Comparison of ENCODE assay signal across 9 cellular contexts in genomic region chr3:59935025-59935424, GRCh38.
DNase-seq lines count a peak whose midpoint lies in the region; ATAC-seq and TF ChIP-seq lines count a peak whose summit lies in the region.
"Had no signal": no experiment of that assay in that cellular context is flagged by ENCODE, and none has a peak within 500 bp of the region (broad histone marks: within the 10 kb centered on the region; RNA-seq: fewer than 3 reads in every experiment).

No MANE protein-coding gene starts in this region.

- DNase-seq in GM20000 (ENCODE audit: low spot score) = peak; percentile 48
- DNase-seq in gastrocnemius medialis = no peak
- DNase-seq in CD8-positive, alpha-beta T cell = no peak
- DNase-seq in posterior cingulate gyrus = no peak
- DNase-seq: NCI-H1105 had no signal

- intact Hi-C loops in gastrocnemius medialis (cut with DNase I; ENCODE audit: low total_unique reads) = no loop called here
- intact Hi-C loops in CD8-positive, alpha-beta T cell (cut with DNase I, micrococcal nuclease) = no loop called here
- intact Hi-C loops in posterior cingulate gyrus (cut with DNase I) = no loop called here

- H3K4me1 Mint-ChIP-seq in activated naive CD8-positive, alpha-beta T cell (ENCODE audit: low read depth) = peaks cover 71% of the 10 kb centered on the region
- H3K4me1 Mint-ChIP-seq in CD8-positive, alpha-beta T cell (ENCODE audit: low read depth) = peaks cover 54% of the 10 kb centered on the region

- no peak for TF ChIP-seq CTCF in GM20000 (IDR thresholded peaks at IDR 0.05; ENCODE audit: extremely low read depth, missing control alignments)
- no peak for TF ChIP-seq CTCF in gastrocnemius medialis (IDR thresholded peaks at IDR 0.05 in 4 of 5, conservative IDR thresholded peaks at IDR 0.05 in 1 of 5)
- no peak for TF ChIP-seq CTCF in CD8-positive, alpha-beta T cell (IDR thresholded peaks at IDR 0.05)

- H3K27ac Mint-ChIP-seq in activated naive CD8-positive, alpha-beta T cell = peak overlapping the region; percentile 22
- H3K27ac Mint-ChIP-seq in CD8-positive, alpha-beta T cell = no peak overlapping the region

- H3K4me1 ChIP-seq in gastrocnemius medialis = no peaks in the 10 kb centered on the region
- peaks cover 18% of the 10 kb centered on the region for H3K4me1 ChIP-seq in CD8-positive, alpha-beta T cell (ENCODE audit: insufficient read depth, low read length)
- H3K4me1 ChIP-seq: breast epithelium had no signal

- H3K27ac ChIP-seq in gastrocnemius medialis = no peak overlapping the region
- no peak overlapping the region for H3K27ac ChIP-seq in CD8-positive, alpha-beta T cell (ENCODE audit: low read depth, low read length)
- H3K27ac ChIP-seq: breast epithelium had no signal

- H3K4me3 Mint-ChIP-seq in activated naive CD8-positive, alpha-beta T cell = no peak overlapping the region
- no peak overlapping the region for H3K4me3 Mint-ChIP-seq in CD8-positive, alpha-beta T cell

- H3K9me3 Mint-ChIP-seq in activated naive CD8-positive, alpha-beta T cell (ENCODE audit: low read depth) = no peaks in the 10 kb centered on the region
- H3K9me3 Mint-ChIP-seq in CD8-positive, alpha-beta T cell = no peaks in the 10 kb centered on the region

- no peak for TF ChIP-seq POLR2A in gastrocnemius medialis (IDR thresholded peaks at IDR 0.05)

- CTCF ChIA-PET in CD8-positive, alpha-beta T cell (lab: Charles Lee) = no interaction called here

- H3K27me3 ChIP-seq in gastrocnemius medialis = no peaks in the 10 kb centered on the region
- H3K27me3 ChIP-seq in CD8-positive, alpha-beta T cell (ENCODE audit: insufficient read depth, low read length) = no peaks in the 10 kb centered on the region
- H3K27me3 ChIP-seq: breast epithelium had no signal

- H3K36me3 Mint-ChIP-seq in activated naive CD8-positive, alpha-beta T cell = peaks cover 10% of the 10 kb centered on the region
- peaks cover 4% of the 10 kb centered on the region for H3K36me3 Mint-ChIP-seq in CD8-positive, alpha-beta T cell

- POLR2A ChIA-PET in CD8-positive, alpha-beta T cell (lab: Charles Lee) = no interaction called here

- no peak overlapping the region for H3K4me3 ChIP-seq in gastrocnemius medialis
- H3K4me3 ChIP-seq in CD8-positive, alpha-beta T cell (ENCODE audit: low read depth, low read length) = no peak overlapping the region
- H3K4me3 ChIP-seq: breast epithelium had no signal

- no peaks in the 10 kb centered on the region for H3K27me3 Mint-ChIP-seq in activated naive CD8-positive, alpha-beta T cell
- no peaks in the 10 kb centered on the region for H3K27me3 Mint-ChIP-seq in CD8-positive, alpha-beta T cell (ENCODE audit: low read depth)

- H3K9me3 ChIP-seq in gastrocnemius medialis = no peaks in the 10 kb centered on the region
- no peaks in the 10 kb centered on the region for H3K9me3 ChIP-seq in CD8-positive, alpha-beta T cell (ENCODE audit: low read length)
- H3K9me3 ChIP-seq: breast epithelium had no signal

- H3K36me3 ChIP-seq in gastrocnemius medialis = no peaks in the 10 kb centered on the region
- no peaks in the 10 kb centered on the region for H3K36me3 ChIP-seq in CD8-positive, alpha-beta T cell (ENCODE audit: insufficient read depth, low read length)
- H3K36me3 ChIP-seq: breast epithelium had no signal

- ATAC-seq in GM18867 (IDR thresholded peaks at IDR 0.05; ENCODE audit: unreplicated experiment) (peak; percentile 90), HG03064 (IDR thresholded peaks at IDR 0.05; ENCODE audit: low read depth, unreplicated experiment) (peak; percentile 96), gastrocnemius medialis (no peak)
- ATAC-seq in CD8-positive, alpha-beta T cell = no peak

- in situ Hi-C loops in gastrocnemius medialis (cut with MboI; ENCODE audit: low sequenced_read_pairs in 4 of 4) = no loop called here

Comparison
In these comparisons a context has a peak if more than half of its experiments do, and no peak if none do; other contexts are left out.
1. ATAC-seq: peak in GM18867 (single experiment) and HG03064 (single experiment); none in gastrocnemius medialis (0 of 2) and CD8-positive, alpha-beta T cell (single experiment).